1 cellular context compared by ENCODE assay signal in the genomic region with DNA sequence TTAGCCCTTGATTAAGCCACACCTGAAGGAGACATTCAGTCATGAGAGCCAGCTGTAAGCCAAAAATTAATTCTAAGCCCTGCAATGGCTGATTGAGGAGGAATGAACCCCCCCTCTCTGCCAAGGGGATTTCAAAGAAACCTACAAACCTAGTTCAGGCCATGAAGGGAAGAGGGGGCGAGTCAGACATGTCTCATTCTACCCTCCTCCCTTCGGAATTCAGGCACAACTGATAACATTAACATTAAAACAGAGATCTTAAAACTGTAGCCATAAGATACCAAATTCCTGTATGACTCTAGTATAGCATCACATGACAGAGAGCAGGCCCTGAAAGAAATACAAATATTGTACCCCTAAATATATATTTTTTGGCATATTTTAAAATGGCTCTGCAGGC.
TF ChIP-seq lines count a peak whose summit lies in the region.

No MANE protein-coding gene starts in this region.

TF ChIP-seq in IMR-90, 13 proteins besides CTCF, POLR2A, EP300 and RAD21:
- TF ChIP-seq MAFK (IDR thresholded peaks at IDR 0.05; ENCODE audit: low read depth, low read length) (no peak), NFE2L2 (IDR thresholded peaks at IDR 0.05; ENCODE audit: low read depth, low read length) (no peak), MAZ (IDR thresholded peaks at IDR 0.05; ENCODE audit: borderline replicate concordance, low read depth, low read length) (peak; percentile 94), RCOR1 (IDR thresholded peaks at IDR 0.05; ENCODE audit: insufficient replicate concordance, low read length) (no peak)
